Comparison of ENCODE assay signal across 1 cellular context in genomic region chr9:69412741-69413150, GRCh38.
TF ChIP-seq lines count a peak whose summit lies in the region.

No MANE protein-coding gene starts in this region.

TF ChIP-seq in HepG2, 621 proteins besides CTCF, POLR2A, EP300 and RAD21 (continued from another document):
- TF ChIP-seq DMTF1 (CRISPR knock-in tag; IDR thresholded peaks at IDR 0.05): no peak
